Comparison of ENCODE assay signal across 6 cellular contexts in the genomic region with DNA sequence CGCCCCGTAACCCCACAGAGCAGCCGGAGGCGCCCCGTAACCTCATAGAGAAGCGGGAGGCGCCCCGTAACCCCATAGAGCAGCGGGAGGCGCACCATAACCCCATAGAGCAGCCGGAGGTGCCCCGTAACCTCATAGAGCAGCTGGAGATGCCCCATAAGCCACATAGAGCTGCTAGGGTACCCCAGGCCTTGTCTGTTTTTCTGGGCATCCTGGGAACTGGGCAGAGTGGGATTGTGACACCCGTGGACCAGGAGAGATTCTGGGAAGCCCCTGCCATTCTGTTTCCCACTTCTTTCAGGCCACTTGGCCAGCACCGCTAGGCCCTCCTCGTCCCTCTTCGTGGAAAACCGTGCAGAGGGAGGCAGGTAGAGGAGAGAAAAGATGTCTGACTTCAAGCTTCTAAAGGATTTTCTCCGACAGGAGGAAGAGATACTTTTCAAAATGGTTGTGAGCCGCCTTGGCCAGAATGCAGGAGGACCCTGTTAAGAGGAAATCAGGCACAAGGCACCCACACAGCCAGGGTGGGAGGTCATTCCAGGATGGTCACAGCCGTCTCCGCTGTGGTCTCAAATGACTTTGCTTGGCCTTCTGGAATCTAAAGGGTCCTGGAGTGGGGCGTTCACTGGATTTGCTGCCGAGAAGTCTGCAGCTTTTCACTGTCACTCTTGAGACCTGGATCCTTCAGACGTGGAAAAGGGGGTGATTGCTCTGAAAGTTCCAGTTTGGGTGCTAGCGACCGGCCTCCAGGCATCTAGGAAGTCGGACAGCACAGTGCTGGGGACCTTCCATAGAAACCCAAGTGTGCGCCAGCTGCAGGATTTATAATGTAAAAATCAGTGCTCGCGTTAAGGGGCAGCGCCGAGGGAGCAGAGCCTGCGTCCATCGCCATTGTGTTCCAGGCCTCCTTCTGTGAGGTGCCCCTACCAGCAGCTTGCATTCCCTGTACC.
DNase-seq lines count a peak whose midpoint lies in the region; ATAC-seq and TF ChIP-seq lines count a peak whose summit lies in the region.
"Not testable (repeated sequence)": the region's sequence is repeated elsewhere in the genome, so short reads cannot be mapped to it uniquely, and the experiment has no call there.

No MANE protein-coding gene starts in this region.

- 82% methylated on average over 14 of the region's 34 CpGs for WGBS in SK-N-SH (ENCODE audit: low lambda C conversion rate)

- not testable (repeated sequence) for H3K27ac Mint-ChIP-seq in osteocyte (ENCODE audit: unreplicated experiment); type B pancreatic cell

- H3K27me3 ChIP-seq in SK-N-SH (ENCODE audit: insufficient read depth), result not testable (repeated sequence)

- H3K4me2 ChIP-seq in SK-N-SH, result not testable (repeated sequence)

- H3K9ac ChIP-seq in SK-N-SH, result not testable (repeated sequence)

- H3K4me3 Mint-ChIP-seq in osteocyte (ENCODE audit: unreplicated experiment); type B pancreatic cell: not testable (repeated sequence)

- not testable (repeated sequence) for H4K20me1 ChIP-seq in SK-N-SH (ENCODE audit: insufficient read depth)

- H3K27ac ChIP-seq in SK-N-SH (ENCODE audit: low read depth in 2 of 2, low read length in 1 of 2); coronary artery: not testable (repeated sequence)

- not testable (repeated sequence) for H3K9me3 Mint-ChIP-seq in osteocyte (ENCODE audit: unreplicated experiment); type B pancreatic cell

- not testable (repeated sequence) for H3K9me2 ChIP-seq in SK-N-SH

- DNase-seq in SK-N-SH (peak; percentile 1), coronary artery (ENCODE audit: low spot score) (peak; percentile 53), cardiac septum (ENCODE audit: low spot score) (peak; percentile 41), left lobe of liver (ENCODE audit: low spot score) (peak; percentile 22), osteocyte (ENCODE audit: extremely low spot score, unreplicated experiment) (peak; percentile 59), type B pancreatic cell (ENCODE audit: extremely low spot score, unreplicated experiment) (peak; percentile 54)

- intact Hi-C loops in cardiac septum (cut with DNase I), result not testable (repeated sequence)

- H2AFZ ChIP-seq in SK-N-SH (ENCODE audit: low read depth), result not testable (repeated sequence)

- CTCF ChIA-PET in SK-N-SH (lab: Yijun Ruan, JAX), result interaction anchor here (0.9 to 2.2 kb wide), 2 partner anchors 10 to 233 kb away, joined by 3 to 7 read pairs; no protein-coding TSS in a partner anchor

- TF ChIP-seq CTCF in SK-N-SH (IDR thresholded peaks at IDR 0.05); coronary artery (IDR thresholded peaks at IDR 0.05); osteocyte (IDR thresholded peaks at IDR 0.05); type B pancreatic cell (conservative IDR thresholded peaks at IDR 0.05): not testable (repeated sequence)

- H3K79me2 ChIP-seq in SK-N-SH (ENCODE audit: insufficient read depth), result not testable (repeated sequence)

- not testable (repeated sequence) for TF ChIP-seq EP300 in SK-N-SH (IDR thresholded peaks at IDR 0.05; ENCODE audit: borderline replicate concordance in 1 of 2, low read depth in 1 of 2, low read length in 1 of 2)

- ATAC-seq in left lobe of liver, result not testable (repeated sequence)

- not testable (repeated sequence) for H3F3A ChIP-seq in SK-N-SH (replicated peaks; ENCODE audit: insufficient read depth)

- H3K4me3 ChIP-seq in SK-N-SH (ENCODE audit: low read depth in 2 of 2, low read length in 1 of 2); coronary artery: not testable (repeated sequence)

- TF ChIP-seq RAD21 in SK-N-SH (IDR thresholded peaks at IDR 0.05; ENCODE audit: low read length), result not testable (repeated sequence)

- not testable (repeated sequence) for H3K9me3 ChIP-seq in SK-N-SH

- H3K27me3 Mint-ChIP-seq in osteocyte (ENCODE audit: unreplicated experiment); type B pancreatic cell: not testable (repeated sequence)

- POLR2A ChIA-PET in SK-N-SH (lab: Yijun Ruan, JAX), result not testable (repeated sequence)

- H3K36me3 ChIP-seq in SK-N-SH (replicated peaks in 1 of 2; ENCODE audit: control insufficient read depth in 1 of 2, insufficient read depth in 2 of 2, low read length in 1 of 2), result not testable (repeated sequence)

- H3K4me1 ChIP-seq in SK-N-SH (ENCODE audit: control insufficient read depth in 1 of 2, insufficient read depth in 2 of 2, low read depth in 1 of 2, low read length in 1 of 2), result not testable (repeated sequence)

- not testable (repeated sequence) for H3K4me1 Mint-ChIP-seq in osteocyte (ENCODE audit: unreplicated experiment); type B pancreatic cell (ENCODE audit: unreplicated experiment)

- not testable (repeated sequence) for H3K36me3 Mint-ChIP-seq in osteocyte (ENCODE audit: unreplicated experiment); type B pancreatic cell

Comparison
In these comparisons a context has a peak if more than half of its experiments do, and no peak if none do; other contexts are left out.
1. DNase-seq: peak in every context shown above with its lines; median percentile 59 in osteocyte; 54 in type B pancreatic cell; 53 in coronary artery; 41 in cardiac septum; 22 in left lobe of liver; 1 in SK-N-SH.